ENCODE assay signal across 14 cellular contexts in the genomic region with DNA sequence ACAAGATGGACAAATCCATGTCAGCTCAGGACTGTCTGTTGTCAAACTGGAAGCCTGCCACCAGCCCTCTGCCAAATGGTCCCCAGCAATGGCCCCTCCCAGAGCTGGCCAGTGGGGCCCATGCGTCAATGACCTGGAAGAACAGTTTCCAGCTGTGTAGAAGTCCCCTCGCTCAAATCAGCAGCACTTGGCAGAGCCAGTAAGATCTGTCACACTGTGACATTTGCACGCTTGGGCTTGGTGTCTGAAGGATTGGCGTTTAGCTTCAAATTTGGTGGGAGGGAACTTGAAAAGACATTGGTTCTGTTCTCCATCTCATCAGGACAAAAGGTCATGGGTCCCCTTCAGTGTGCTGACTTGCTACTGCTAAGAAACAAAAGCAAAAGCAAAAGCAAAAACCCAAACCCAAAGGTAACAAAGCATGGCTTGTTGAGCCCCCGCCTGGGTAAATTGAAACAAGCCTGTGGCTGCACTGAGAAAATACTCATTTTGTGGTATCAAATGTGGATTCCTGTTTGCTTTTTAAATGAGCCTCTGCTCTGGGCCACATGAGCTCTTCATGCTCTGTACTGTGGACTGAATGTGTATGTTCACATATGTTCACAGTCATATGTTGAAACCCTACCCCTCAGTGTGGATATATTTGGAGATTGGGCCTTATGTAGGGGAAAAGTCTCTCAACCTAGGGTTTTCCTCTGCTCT.
DNase-seq lines count a peak whose midpoint lies in the region; ATAC-seq, FAIRE-seq and TF ChIP-seq lines count a peak whose summit lies in the region.
"Had no signal": no experiment of that assay in that cellular context is flagged by ENCODE, and none has a peak within 500 bp of the region (broad histone marks: within the 10 kb centered on the region; RNA-seq: fewer than 3 reads in every experiment).

No MANE protein-coding gene starts in this region.

- 75% methylated on average over 5 of the region's 5 CpGs for WGBS in liver
- WGBS in HepG2 (ENCODE audit: low lambda C conversion rate) = 21% methylated on average over 4 of the region's 5 CpGs
- WGBS in GM12878 (ENCODE audit: insufficient coverage, insufficient replicate concordance, low lambda C conversion rate, missing lambda C conversion rate) = 26% methylated on average over 5 of the region's 5 CpGs

- DNase-seq in HepG2 (ENCODE audit: low spot score) (no peak), GM12878 (ENCODE audit: low read depth, low spot score) (peak; percentile 38), NCI-H774 (lab: John Stamatoyannopoulos, UW) (no peak), globus pallidus (ENCODE audit: low spot score) (no peak)
- DNase-seq in stimulated activated CD4-positive, alpha-beta T cell treated with anti-CD3 and anti-CD28 coated beads, Interleukin-4, amount 100 ng/mL, for 24 hours = no peak
- DNase-seq: effector memory CD8-positive, alpha-beta T cell; KG1; NCI-H226; RPMI8226; stimulated activated CD4-positive, alpha-beta T cell treated with anti-CD3 and anti-CD28 coated beads, Interleukin-4, amount 100 ng/mL, for 4 hours; T1000 had no signal

- RAD21 ChIA-PET in GM12878 (lab: Charles Lee; ENCODE audit: unreplicated experiment) = interaction anchor here (1.9 to 2.1 kb wide), 2 partner anchors 57 to 59 kb away, joined by 5 to 11 read pairs; no protein-coding TSS in a partner anchor

- H2AFZ ChIP-seq in HepG2 (ENCODE audit: low read length) (no peak overlapping the region), GM12878 (ENCODE audit: control insufficient read depth, low read depth, low read length) (peak overlapping the region; percentile 76)

- H3K27me3 ChIP-seq in liver (ENCODE audit: control insufficient read depth in 4 of 4, insufficient read depth in 4 of 4, low read length in 3 of 4) (no peaks in the 10 kb centered on the region), HepG2 (ENCODE audit: control insufficient read depth in 1 of 2, insufficient read depth in 2 of 2, low read length in 2 of 2) (peaks cover 0 to 8% of the 10 kb centered on the region in 2 experiments; a peak in 2 of 5 replicates), GM12878 (replicated peaks in 1 of 2; ENCODE audit: control insufficient read depth in 2 of 2, insufficient read depth in 2 of 2, low read length in 1 of 2) (no peaks in the 10 kb centered on the region), stomach smooth muscle (ENCODE audit: control insufficient read depth in 1 of 2, insufficient read depth in 2 of 2, low read length in 2 of 2) (no peaks in the 10 kb centered on the region)

- H3K36me3 ChIP-seq in liver (ENCODE audit: control insufficient read depth in 4 of 4, insufficient read depth in 3 of 4, low read depth in 1 of 4, low read length in 3 of 4) (no peaks in the 10 kb centered on the region), HepG2 (replicated peaks in 1 of 2; ENCODE audit: control insufficient read depth in 1 of 2, insufficient read depth in 2 of 2, low read length in 2 of 2) (no peaks in the 10 kb centered on the region), GM12878 (ENCODE audit: control insufficient read depth in 2 of 2, insufficient read depth in 2 of 2, low read length in 1 of 2) (no peaks in the 10 kb centered on the region), stomach smooth muscle (ENCODE audit: control insufficient read depth in 2 of 2, insufficient read depth in 2 of 2, low read length in 2 of 2) (no peaks in the 10 kb centered on the region)

- no peak for FAIRE-seq in HepG2 (lab: Jason Lieb, UNC)
- FAIRE-seq in GM12878 (lab: Jason Lieb, UNC) = no peak

- SMC1A ChIA-PET in GM12878 (lab: Charles Lee; ENCODE audit: uncharacterized antibody, unreplicated experiment) = interaction anchor here (1.0 to 1.8 kb wide), 3 partner anchors 12 to 60 kb away, joined by 4 to 5 read pairs (median 4); no protein-coding TSS in a partner anchor

- TF ChIP-seq CTCF in liver (IDR thresholded peaks at IDR 0.05; ENCODE audit: low read depth, low read length, missing input control) (no peak), HepG2 (CRISPR knock-in tag; IDR thresholded peaks at IDR 0.05) (no peak), GM12878 (IDR thresholded peaks at IDR 0.05 in 2 of 3, conservative IDR thresholded peaks at IDR 0.05 in 1 of 3; ENCODE audit: control insufficient read depth in 2 of 3, extremely low read depth in 1 of 3, insufficient read depth in 1 of 3, low read depth in 3 of 3, low read length in 3 of 3) (no peak)

- POLR2A ChIA-PET in HepG2 (lab: Yijun Ruan, JAX) = no interaction called here
- POLR2A ChIA-PET in GM12878 (lab: Charles Lee) = interaction anchor here (1.0 kb wide), 1 partner anchor 59 kb away, joined by 3 read pairs; no protein-coding TSS in a partner anchor

- in situ Hi-C loops in HepG2 (cut with HindIII; ENCODE audit: extremely low pct_ligation_motif_present, low pct_unique_long_range_greater_than_20kb) (no loop called here), GM12878 (cut with MboI) (no loop called here)

- H3K9me3 ChIP-seq in liver (ENCODE audit: control insufficient read depth in 4 of 4, low read length in 3 of 4) (no peaks in the 10 kb centered on the region), HepG2 (ENCODE audit: low read length) (no peaks in the 10 kb centered on the region), GM12878 (replicated peaks; ENCODE audit: control insufficient read depth, insufficient read depth, low read length) (no peaks in the 10 kb centered on the region; the same call in 2 of the 3 replicates), stomach smooth muscle (ENCODE audit: control insufficient read depth in 2 of 2, low read length in 2 of 2) (no peaks in the 10 kb centered on the region)

- ATAC-seq in HepG2 (no peak), HG03039 (IDR thresholded peaks at IDR 0.05; ENCODE audit: unreplicated experiment) (peak; percentile 74), GM12878 (peak; percentile 89)
- ATAC-seq: effector memory CD8-positive, alpha-beta T cell had no signal

- no peak for TF ChIP-seq EP300 in HepG2 (IDR thresholded peaks at IDR 0.05; ENCODE audit: low read depth in 2 of 2, low read length in 2 of 2)
- TF ChIP-seq EP300 in HepG2 (CRISPR knock-in tag; IDR thresholded peaks at IDR 0.05; ENCODE audit: borderline replicate concordance) = no peak
- TF ChIP-seq EP300 in GM12878 (IDR thresholded peaks at IDR 0.05; ENCODE audit: borderline replicate concordance in 1 of 2, control insufficient read depth in 1 of 2, low read depth in 2 of 2, low read length in 2 of 2) = no peak; a peak in 1 of 4 replicates

- H3K4me2 ChIP-seq in HepG2 (ENCODE audit: low read depth, low read length) (no peak overlapping the region), GM12878 (ENCODE audit: control insufficient read depth, insufficient read depth) (peak overlapping the region; percentile 38)

- no peak overlapping the region for H3K4me3 ChIP-seq in liver (ENCODE audit: low read depth in 1 of 3, low read length in 3 of 3)
- no peak overlapping the region for H3K4me3 ChIP-seq in HepG2 (replicated peaks in 1 of 3; ENCODE audit: insufficient read depth in 1 of 3, low read depth in 2 of 3, low read length in 3 of 3)
- no peak overlapping the region for H3K4me3 ChIP-seq in GM12878
- H3K4me3 ChIP-seq in stomach smooth muscle (ENCODE audit: low read length in 2 of 2) = peak overlapping the region in 1 of 2 donors; percentile 44

- intact Hi-C loops in HepG2 (cut with micrococcal nuclease; ENCODE audit: unreplicated experiment) = no loop called here
- intact Hi-C loops in GM12878 (cut with micrococcal nuclease; ENCODE audit: unreplicated experiment) = no loop called here

- CTCF ChIA-PET in HepG2 (lab: Yijun Ruan, JAX; ENCODE audit: low intra/inter-chr PET ratio, low total read pairs) (no interaction called here), GM12878 (lab: Yijun Ruan, JAX) (interaction anchor here (0.9 to 3.3 kb wide), 4 partner anchors 11 to 88 kb away, joined by 3 to 18 read pairs (median 5); no protein-coding TSS in a partner anchor)

- no peaks in the 10 kb centered on the region for H4K20me1 ChIP-seq in HepG2 (ENCODE audit: insufficient read depth, low read length)
- no peaks in the 10 kb centered on the region for H4K20me1 ChIP-seq in GM12878 (ENCODE audit: control insufficient read depth, insufficient read depth)

- H3K27ac ChIP-seq in liver (ENCODE audit: low read depth in 1 of 2, low read length in 2 of 2) (no peak overlapping the region), HepG2 (ENCODE audit: extremely low read length, insufficient read depth, low read length) (no peak overlapping the region), GM12878 (ENCODE audit: control insufficient read depth, insufficient read depth) (peak overlapping the region; percentile 18; the same call in 1 of the 2 replicates), stomach smooth muscle (ENCODE audit: low read length) (peak overlapping the region; percentile 67)

- BruUV-seq in HepG2 (replicated peaks; lab: Mats Ljungman, UMichigan) = no TSS peak
- no TSS peak for BruUV-seq in GM12878 (replicated peaks; lab: Mats Ljungman, UMichigan)

- H3K4me1 ChIP-seq in liver (ENCODE audit: control insufficient read depth in 4 of 4, insufficient read depth in 4 of 4, low read length in 3 of 4) (no peaks in the 10 kb centered on the region), HepG2 (ENCODE audit: insufficient read depth, low read length) (no peaks in the 10 kb centered on the region), GM12878 (ENCODE audit: control insufficient read depth, insufficient read depth, low read length) (peaks cover 5% of the 10 kb centered on the region; the same call in 1 of the 2 replicates), stomach smooth muscle (ENCODE audit: control insufficient read depth, insufficient read depth, low read length) (peaks cover 49% of the 10 kb centered on the region)

- H3K9ac ChIP-seq in liver (ENCODE audit: low read depth in 1 of 2, low read length in 2 of 2) (no peak overlapping the region), HepG2 (ENCODE audit: insufficient read depth, low read depth, low read length) (no peak overlapping the region), GM12878 (ENCODE audit: control insufficient read depth, insufficient read depth, low read length) (no peak overlapping the region), stomach smooth muscle (ENCODE audit: low read length in 2 of 2) (no peak overlapping the region)

- TF ChIP-seq POLR2A in HepG2 (IDR thresholded peaks at IDR 0.05; ENCODE audit: insufficient read depth in 1 of 2, low read depth in 2 of 2, low read length in 2 of 2) = no peak
- TF ChIP-seq POLR2A in GM12878 (IDR thresholded peaks at IDR 0.05; ENCODE audit: low read depth, low read length) = no peak

- TF ChIP-seq RAD21 in liver (IDR thresholded peaks at IDR 0.05) (no peak), HepG2 (CRISPR knock-in tag; IDR thresholded peaks at IDR 0.05) (no peak), GM12878 (IDR thresholded peaks at IDR 0.05; ENCODE audit: insufficient read depth, low read depth, low read length) (no peak)

- H3K79me2 ChIP-seq in HepG2 (ENCODE audit: insufficient read depth, low read length) = no peaks in the 10 kb centered on the region
- no peaks in the 10 kb centered on the region for H3K79me2 ChIP-seq in GM12878 (ENCODE audit: control insufficient read depth, insufficient read depth, low read length)

TF ChIP-seq in liver, 16 proteins besides CTCF, POLR2A, EP300 and RAD21 (continues in another document):
- TF ChIP-seq SP1 (IDR thresholded peaks at IDR 0.05) (peak; percentile 36), FOXA2 (IDR thresholded peaks at IDR 0.05) (no peak)

TF ChIP-seq in HepG2, 621 proteins besides CTCF, POLR2A, EP300 and RAD21 (continues in another document):
- no peak for TF ChIP-seq FIP1L1 (IDR thresholded peaks at IDR 0.05; ENCODE audit: borderline replicate concordance, insufficient read depth, low read depth, low read length)

TF ChIP-seq in GM12878, 131 proteins besides CTCF, POLR2A, EP300 and RAD21 (continues in another document):
- TF ChIP-seq RAD51 (IDR thresholded peaks at IDR 0.05) = no peak

Comparison
In these comparisons a context has a peak if more than half of its experiments do, and no peak if none do; other contexts are left out.
1. H3K27ac ChIP-seq: peak in GM12878 (single experiment) and stomach smooth muscle (single experiment); none in liver (0 of 2) and HepG2 (single experiment).